Comparison of ENCODE assay signal across 4 cellular contexts in the genomic region with DNA sequence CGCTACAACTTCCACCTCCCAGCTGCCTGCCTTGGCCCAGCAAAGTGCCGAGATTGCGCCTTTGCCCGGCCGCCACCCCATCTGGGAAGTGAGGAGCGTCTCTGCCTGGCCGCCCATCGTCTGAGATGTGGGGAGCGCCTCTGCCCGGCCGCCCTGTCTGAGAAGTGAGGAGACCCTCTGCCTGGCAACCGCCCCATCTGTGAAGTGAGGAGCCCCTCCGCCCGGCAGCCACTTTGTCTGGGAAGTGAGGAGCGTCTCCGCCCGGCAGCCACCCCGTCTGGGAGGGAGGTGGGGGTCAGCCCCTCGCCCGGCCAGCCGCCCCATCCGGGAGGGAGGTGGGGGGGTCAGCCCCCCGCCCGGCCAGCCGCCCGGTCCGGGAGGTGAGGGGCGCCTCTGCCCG. TPM values are rescaled to one million over a fixed set of nuclear protein-coding genes. Genes with fewer than 3 reads are reported as not detected.
"Had no signal": no experiment of that assay in that cellular context is flagged by ENCODE, and none has a peak within 500 bp of the region (broad histone marks: within the 10 kb centered on the region; RNA-seq: fewer than 3 reads in every experiment).

No MANE protein-coding gene starts in this region.

RNA-seq across cellular contexts. Expression of gene SCML4, which starts 21.0 kb away (rescaled TPM):
- total RNA-seq: ascending aorta, bronchial epithelial cell, cardiac muscle cell, WTC11 had no signal
